In the genomic region with DNA sequence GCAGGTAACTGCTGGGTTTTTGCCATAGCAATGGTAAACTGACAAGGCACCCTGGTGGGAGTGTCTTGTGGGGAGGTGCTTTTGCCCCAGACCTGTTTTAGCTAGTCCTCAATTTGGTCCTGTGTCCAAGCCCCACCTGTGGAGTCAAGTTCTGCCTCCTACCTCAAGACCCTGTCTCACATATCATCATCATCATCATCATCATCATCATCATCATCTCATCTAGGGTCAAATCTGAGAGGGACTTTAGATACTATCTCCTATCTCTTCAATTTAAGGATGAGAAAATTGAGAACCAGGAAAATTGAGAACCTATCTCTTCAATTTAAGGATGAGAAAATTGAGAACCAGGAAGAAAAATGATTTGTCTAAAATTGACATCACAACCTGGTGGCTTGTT, we compare ENCODE assay signal across 8 cellular contexts.
"Had no signal": no experiment of that assay in that cellular context is flagged by ENCODE, and none has a peak within 500 bp of the region (broad histone marks: within the 10 kb centered on the region; RNA-seq: fewer than 3 reads in every experiment).

No MANE protein-coding gene starts in this region.

- H3K27ac ChIP-seq: HL-60, KMS-11 had no signal

- H3K9ac ChIP-seq: KMS-11 had no signal

- DNase-seq: H9, HCEC 1CT, HFFc6, KBM-7 had no signal

- FAIRE-seq: H1, H54 had no signal

- H3K4me2 ChIP-seq: KMS-11 had no signal
